8 cellular contexts compared by ENCODE assay signal in the genomic region with DNA sequence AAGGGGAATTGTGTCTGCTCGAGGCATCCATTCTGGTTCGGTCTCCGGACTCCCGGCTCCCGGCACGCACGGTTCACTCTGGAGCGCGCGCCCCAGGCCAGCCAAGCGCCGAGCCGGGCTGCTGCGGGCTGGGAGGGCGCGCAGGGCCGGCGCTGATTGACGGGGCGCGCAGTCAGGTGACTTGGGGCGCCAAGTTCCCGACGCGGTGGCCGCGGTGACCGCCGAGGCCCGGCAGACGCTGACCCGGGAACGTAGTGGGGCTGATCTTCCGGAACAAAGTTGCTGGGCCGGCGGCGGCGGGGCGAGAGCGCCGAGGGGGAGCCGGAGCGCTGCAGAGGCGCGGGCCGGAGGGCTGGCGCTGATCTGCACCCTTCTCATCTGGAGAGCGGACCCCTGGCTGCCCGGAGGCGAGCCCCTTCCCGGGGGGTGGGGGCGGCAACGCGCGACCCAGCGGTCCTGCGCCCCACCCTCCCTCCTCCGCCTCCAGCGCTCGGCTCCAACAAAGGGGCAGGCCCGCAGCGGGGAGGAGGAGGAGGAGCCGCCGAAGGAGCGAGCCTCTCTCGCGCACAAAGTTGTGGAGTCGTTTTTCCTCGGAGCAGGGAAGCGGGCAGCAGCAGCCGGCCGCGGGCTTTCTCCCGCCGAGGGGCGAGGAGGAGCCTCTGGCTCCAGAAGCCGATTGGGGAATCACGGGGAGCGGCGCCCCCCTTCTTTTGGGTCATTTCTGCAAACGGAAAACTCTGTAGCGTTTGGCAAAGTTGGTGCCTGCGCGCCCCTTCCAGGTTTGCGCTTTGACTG. TPM values are rescaled to one million over a fixed set of nuclear protein-coding genes. Genes with fewer than 3 reads are reported as not detected.
DNase-seq lines count a peak whose midpoint lies in the region; ATAC-seq lines count a peak whose summit lies in the region.

Gene UTRN, plus strand, starts transcription at position 583 of the 795 bp plus-strand sequence. CDS start 6,494 bp downstream, outside the sequence.

- H3K4me2 ChIP-seq in BLaER1 = peak within 1 kb of the TSS; percentile 99

- H3K36me3 Mint-ChIP-seq in activated naive CD8-positive, alpha-beta T cell treated with anti-CD3 and anti-CD28 coated beads, Interleukin-2, amount 10 ng/mL, durations not matched to agents 7 days and 5 days = peaks cover 3% of the 10 kb centered on the region

- peaks cover 66% of the 10 kb centered on the region for H3K27me3 ChIP-seq in BLaER1

- H4K20me1 ChIP-seq in BLaER1 = peaks cover 43% of the 10 kb centered on the region

- WGBS in urinary bladder = under 1% methylated on average over 84 of the region's 85 CpGs

- peak within 1 kb of the TSS; percentile 95 for H3K4me3 Mint-ChIP-seq in activated naive CD8-positive, alpha-beta T cell treated with anti-CD3 and anti-CD28 coated beads, Interleukin-2, amount 10 ng/mL, durations not matched to agents 7 days and 5 days

- peaks cover 24% of the 10 kb centered on the region for H3K4me1 Mint-ChIP-seq in activated naive CD8-positive, alpha-beta T cell treated with anti-CD3 and anti-CD28 coated beads, Interleukin-2, amount 10 ng/mL, durations not matched to agents 7 days and 5 days

- H3K4me1 ChIP-seq in BLaER1 = peaks cover 31% of the 10 kb centered on the region
- H3K4me1 ChIP-seq in urinary bladder (ENCODE audit: insufficient read depth) = no peaks in the 10 kb centered on the region

- H3K36me3 ChIP-seq in BLaER1 = no peaks in the 10 kb centered on the region
- H3K36me3 ChIP-seq in SK-N-MC (ENCODE audit: insufficient read depth, low read length) = no peaks in the 10 kb centered on the region
- H3K36me3 ChIP-seq in urinary bladder (ENCODE audit: insufficient read depth) = no peaks in the 10 kb centered on the region

- H3K9ac ChIP-seq in BLaER1 (no peak within 1 kb of the TSS; the same call in 1 of the 2 replicates), SK-N-MC (ENCODE audit: insufficient read length) (peak within 1 kb of the TSS; percentile 72)

- no peaks in the 10 kb centered on the region for H3K9me3 ChIP-seq in BLaER1
- no peaks in the 10 kb centered on the region for H3K9me3 ChIP-seq in SK-N-MC (ENCODE audit: low read depth, low read length)

- H3K9me3 Mint-ChIP-seq in activated naive CD8-positive, alpha-beta T cell treated with anti-CD3 and anti-CD28 coated beads, Interleukin-2, amount 10 ng/mL, durations not matched to agents 7 days and 5 days = no peaks in the 10 kb centered on the region

- peak within 1 kb of the TSS; percentile 89 for H3K27ac Mint-ChIP-seq in activated naive CD8-positive, alpha-beta T cell treated with anti-CD3 and anti-CD28 coated beads, Interleukin-2, amount 10 ng/mL, durations not matched to agents 7 days and 5 days

- POLR2A ChIA-PET in activated naive CD8-positive, alpha-beta T cell treated with anti-CD3 and anti-CD28 coated beads, Interleukin-2, amount 10 ng/mL, durations not matched to agents 7 days and 5 days (lab: Charles Lee) = interaction anchor here (1.3 to 1.8 kb wide), 3 partner anchors 21 to 59 kb away, joined by 4 to 11 read pairs (median 9); no protein-coding TSS in a partner anchor

- ATAC-seq in GM19328 (IDR thresholded peaks at IDR 0.05; ENCODE audit: unreplicated experiment) (peak; percentile 55), HG03457 (IDR thresholded peaks at IDR 0.05; ENCODE audit: unreplicated experiment) (peak; percentile 64)
- ATAC-seq in activated naive CD8-positive, alpha-beta T cell treated with anti-CD3 and anti-CD28 coated beads, Interleukin-2, amount 10 ng/mL, durations not matched to agents 7 days and 5 days (ENCODE audit: low read depth) = peak; percentile 68

- H3K4me3 ChIP-seq in BLaER1 (peak within 1 kb of the TSS; percentile 76), SK-N-MC (peak within 1 kb of the TSS; percentile 80), urinary bladder (ENCODE audit: low read depth, low read length) (peak within 1 kb of the TSS; percentile 87)

- H3K27ac ChIP-seq in BLaER1 (no peak within 1 kb of the TSS), SK-N-MC (no peak within 1 kb of the TSS), urinary bladder (ENCODE audit: low read depth) (peak within 1 kb of the TSS; percentile 97)

- DNase-seq in SK-N-MC (ENCODE audit: low read depth, low spot score) (no peak), glomerular visceral epithelial cell (ENCODE audit: extremely low spot score) (peak; percentile 91), occipital lobe (lab: John Stamatoyannopoulos, UW) (peak; percentile 21)
- peak; percentile 74 for DNase-seq in activated naive CD8-positive, alpha-beta T cell treated with anti-CD3 and anti-CD28 coated beads, Interleukin-2, amount 10 ng/mL, durations not matched to agents 7 days and 5 days

- H3K27me3 Mint-ChIP-seq in activated naive CD8-positive, alpha-beta T cell treated with anti-CD3 and anti-CD28 coated beads, Interleukin-2, amount 10 ng/mL, durations not matched to agents 7 days and 5 days = peaks cover 3% of the 10 kb centered on the region

RNA-seq across cellular contexts. Expression of gene UTRN, which starts in this region (rescaled TPM):
- total RNA-seq in activated naive CD8-positive, alpha-beta T cell treated with anti-CD3 and anti-CD28 coated beads, Interleukin-2, amount 10 ng/mL, durations not matched to agents 7 days and 5 days = 100 to 1,000 TPM; 179 to 199 TPM
- total RNA-seq in occipital lobe (36.0 TPM), urinary bladder (256 TPM)
- 43.7 TPM for polyA plus RNA-seq in urinary bladder
